8 cellular contexts compared by ENCODE assay signal in genomic region chr9:122095010-122095767, GRCh38. TPM values are rescaled to one million over a fixed set of nuclear protein-coding genes. Genes with fewer than 3 reads are reported as not detected.
A peak's percentile ranks its signal among the peaks of the same experiment; 100 is the strongest.
DNase-seq lines count a peak whose midpoint lies in the region; ATAC-seq, FAIRE-seq and TF ChIP-seq lines count a peak whose summit lies in the region.

No MANE protein-coding gene starts in this region.

- no peak overlapping the region for H3K27ac Mint-ChIP-seq in T-cell

- CTCF ChIA-PET in T-cell (lab: Charles Lee), result interaction anchor here (0.5 to 2.1 kb wide), 4 partner anchors 29 to 818 kb away, joined by 3 to 7 read pairs (median 5); partner anchors contain the start of gene ZBTB6 (in 1 of the 2)

- intact Hi-C loops in kidney (cut with DNase I), result no loop called here

- peak overlapping the region; percentile 18 to 89 (median 35) for H3K4me3 Mint-ChIP-seq in T-cell

- H3K4me3 ChIP-seq in astrocyte of the spinal cord (ENCODE audit: low read depth, low read length), result no peak overlapping the region
- no peak overlapping the region for H3K4me3 ChIP-seq in kidney (ENCODE audit: low read length in 2 of 2)

- no peaks in the 10 kb centered on the region for H3K9me3 Mint-ChIP-seq in T-cell

- peaks cover 9 to 19% of the 10 kb centered on the region in 2 donors for H3K4me1 ChIP-seq in kidney (ENCODE audit: control insufficient read depth in 1 of 2, insufficient read depth in 1 of 2, low read depth in 1 of 2, low read length in 2 of 2)

- in situ Hi-C loops in astrocyte of the spinal cord (cut with HindIII; ENCODE audit: low sequenced_read_pairs), result no loop called here

- POLR2A ChIA-PET in T-cell (lab: Charles Lee), result interaction anchor here in 1 of 2 donors (0.6 kb wide), 1 partner anchor 257 kb away, joined by 4 read pairs; no protein-coding TSS in a partner anchor

- no peaks in the 10 kb centered on the region for H3K36me3 ChIP-seq in kidney (ENCODE audit: control insufficient read depth in 1 of 2, insufficient read depth in 2 of 2, low read length in 2 of 2)

- H3K27me3 Mint-ChIP-seq in T-cell, result peaks cover 8 to 9% of the 10 kb centered on the region in 2 donors

- TF ChIP-seq CTCF in astrocyte of the spinal cord (IDR thresholded peaks at IDR 0.05; ENCODE audit: low read depth, low read length) (peak; percentile 79), kidney (IDR thresholded peaks at IDR 0.05; ENCODE audit: borderline replicate concordance, extremely low read depth, insufficient read depth) (peak; percentile 52)

- H3K4me1 Mint-ChIP-seq in T-cell, result peaks cover 38 to 41% (median 41%) of the 10 kb centered on the region in 3 donors

- no peak overlapping the region for H3K27ac ChIP-seq in kidney (ENCODE audit: low read depth in 2 of 2, low read length in 2 of 2)

- no peak overlapping the region for H3K9ac ChIP-seq in kidney (ENCODE audit: low read length in 2 of 2)

- no peaks in the 10 kb centered on the region for H3K9me3 ChIP-seq in kidney (ENCODE audit: control insufficient read depth in 1 of 2, low read length in 2 of 2)

- ATAC-seq in T-cell (replicated peaks in 1 of 4) (no peak), GM21786 (IDR thresholded peaks at IDR 0.05; ENCODE audit: unreplicated experiment) (no peak)

- no peak for FAIRE-seq in kidney (lab: Jason Lieb, UNC)

- H3K36me3 Mint-ChIP-seq in T-cell, result peaks cover 5% of the 10 kb centered on the region

- peak; percentile 62 for DNase-seq in EL
- peak; percentile 79 to 83 for DNase-seq in Kasumi-1 (lab: John Stamatoyannopoulos, UW)
- DNase-seq in T-cell, result peak in 28 of 34 experiments; percentile 7 to 54 (median 37)
- peak; percentile 79 for DNase-seq in astrocyte of the spinal cord (ENCODE audit: low read depth, low spot score)
- DNase-seq in kidney, result no peak
- DNase-seq in stimulated activated CD4-positive, alpha-beta T cell treated with anti-CD3 and anti-CD28 coated beads, TNF-alpha, amount 100 ng/mL, for 24 hours (ENCODE audit: low read depth in 3 of 3), result peak; percentile 18 to 37 (median 25)
- DNase-seq in OCI-M2 (lab: John Stamatoyannopoulos, UW; ENCODE audit: unreplicated experiment), result no peak

RNA-seq across cellular contexts. Expression of gene TTLL11, which starts 2.1 kb away (rescaled TPM):
- total RNA-seq in T-cell, result 1 to 10 TPM; 3.4 to 4.8 (median 4.6) TPM
- 10.0 TPM for total RNA-seq in kidney
- 2.3 TPM for polyA plus RNA-seq in kidney (ENCODE audit: insufficient read depth, low read depth, low replicate concordance)

Comparison
In these comparisons a context has a peak if more than half of its experiments do, and no peak if none do; other contexts are left out.
1. DNase-seq: peak in EL (single experiment), Kasumi-1 (2 of 2), T-cell (28 of 34), astrocyte of the spinal cord (single experiment) and stimulated activated CD4-positive, alpha-beta T cell treated with anti-CD3 and anti-CD28 coated beads, TNF-alpha, amount 100 ng/mL, for 24 hours (3 of 3); none in kidney (single experiment) and OCI-M2 (single experiment).